ENCODE assay signal across 1 cellular context in genomic region chrX:73819864-73820558, GRCh38.
TF ChIP-seq lines count a peak whose summit lies in the region.

No MANE protein-coding gene starts in this region.

TF ChIP-seq in HEK293, 187 proteins besides CTCF, POLR2A, EP300 and RAD21 (continued from another document):
- TF ChIP-seq ZBTB49 (tag by site-specific recombination; IDR thresholded peaks at IDR 0.05; ENCODE audit: low read depth) (0 out of 2 replicates have a peak, but pooled peaks have one; percentile 32), OSR2 (tag by site-specific recombination; IDR thresholded peaks at IDR 0.05) (peak; percentile 82), ZNF121 (tag by site-specific recombination; IDR thresholded peaks at IDR 0.05) (peak; percentile 75), ZBTB17 (tag by site-specific recombination; IDR thresholded peaks at IDR 0.05) (peak; percentile 47; the same call in 1 of the 2 replicates), ZBTB1 (tag by site-specific recombination; IDR thresholded peaks at IDR 0.05) (0 out of 2 replicates have a peak, but pooled peaks have one; percentile 24), INSM2 (tag by site-specific recombination; IDR thresholded peaks at IDR 0.05) (peak; percentile 76), ZNF549 (tag by site-specific recombination; IDR thresholded peaks at IDR 0.05) (peak; percentile 39; the same call in 1 of the 2 replicates), ZNF10 (tag by site-specific recombination; IDR thresholded peaks at IDR 0.05) (peak; percentile 100), PATZ1 (tag by site-specific recombination; IDR thresholded peaks at IDR 0.05) (peak; percentile 10), OVOL3 (tag by site-specific recombination; IDR thresholded peaks at IDR 0.05) (peak; percentile 56; the same call in 1 of the 2 replicates), BCL11B (tag by site-specific recombination; IDR thresholded peaks at IDR 0.05; ENCODE audit: low read depth) (peak; percentile 48; the same call in 1 of the 2 replicates), ZSCAN30 (tag by site-specific recombination; IDR thresholded peaks at IDR 0.05) (peak; percentile 43; the same call in 1 of the 2 replicates), ZFP69B (tag by site-specific recombination; IDR thresholded peaks at IDR 0.05) (peak; percentile 46; the same call in 1 of the 2 replicates), TRIM28 (IDR thresholded peaks at IDR 0.05; ENCODE audit: borderline replicate concordance, low read length) (peak; percentile 60; the same call in 1 of the 2 replicates), ZNF501 (tag by site-specific recombination; IDR thresholded peaks at IDR 0.05) (peak; percentile 35; the same call in 1 of the 2 replicates), ZNF391 (tag by site-specific recombination; IDR thresholded peaks at IDR 0.05; ENCODE audit: borderline replicate concordance, low read depth) (0 out of 2 replicates have a peak, but pooled peaks have one; percentile 4), ZBTB44 (tag by site-specific recombination; IDR thresholded peaks at IDR 0.05) (0 out of 2 replicates have a peak, but pooled peaks have one; percentile 7), ZNF580 (tag by site-specific recombination; IDR thresholded peaks at IDR 0.05) (0 out of 2 replicates have a peak, but pooled peaks have one; percentile 12), BCL11A (tag by site-specific recombination; IDR thresholded peaks at IDR 0.05; ENCODE audit: low read depth) (peak; percentile 85), ZNF2 (tag by site-specific recombination; IDR thresholded peaks at IDR 0.05) (peak; percentile 37; the same call in 1 of the 2 replicates), ZNF600 (tag by site-specific recombination; IDR thresholded peaks at IDR 0.05) (peak; percentile 33; the same call in 1 of the 2 replicates), ZNF18 (tag by site-specific recombination; IDR thresholded peaks at IDR 0.05) (0 out of 2 replicates have a peak, but pooled peaks have one; percentile 21)
